ENCODE assay signal across 2 cellular contexts in the genomic region with DNA sequence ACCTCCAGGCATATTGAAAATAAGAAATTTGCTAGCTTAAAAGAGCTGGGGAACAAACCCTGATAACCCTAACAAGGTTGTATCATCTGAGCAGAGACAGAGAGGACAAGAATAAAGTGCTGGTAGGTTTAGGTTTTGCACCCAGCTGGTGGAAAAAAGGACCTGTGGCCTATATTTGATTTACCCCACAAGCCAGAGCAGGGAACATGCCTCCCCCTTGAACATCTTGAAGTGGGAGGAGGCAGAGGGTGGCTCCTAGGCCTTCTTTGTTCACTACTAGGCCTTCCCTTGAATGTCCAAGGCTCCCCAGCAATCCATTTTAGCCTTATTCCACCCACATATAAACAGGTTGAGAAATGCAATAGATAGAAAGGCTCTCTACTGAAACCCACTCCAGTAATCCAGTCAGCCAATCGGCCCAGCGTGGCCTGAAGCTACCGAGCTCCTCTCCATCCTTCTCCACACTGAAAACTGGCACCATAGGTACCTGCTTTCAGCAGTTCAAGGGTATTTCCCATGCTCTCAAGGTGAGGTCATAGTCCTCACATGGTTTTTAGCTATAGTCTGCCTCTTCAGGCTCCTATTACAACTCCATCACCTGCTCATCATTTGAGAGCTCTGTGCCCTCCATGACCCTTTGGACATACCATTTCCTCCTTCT.
TF ChIP-seq lines count a peak whose summit lies in the region.

No MANE protein-coding gene starts in this region.

TF ChIP-seq in GM12891, 5 proteins besides CTCF, POLR2A, EP300 and RAD21:
- peak; percentile 92 for TF ChIP-seq POLR2AphosphoS5 (IDR thresholded peaks at IDR 0.05; ENCODE audit: low read depth, low read length)
- 0 out of 2 replicates have a peak, but pooled peaks have one; percentile 2 for TF ChIP-seq POU2F2 (IDR thresholded peaks at IDR 0.05; ENCODE audit: low read depth, low read length)
- peak; percentile 46; the same call in 1 of the 2 replicates for TF ChIP-seq TAF1 (IDR thresholded peaks at IDR 0.05; ENCODE audit: low read depth, low read length)
- TF ChIP-seq PAX5 (IDR thresholded peaks at IDR 0.05; ENCODE audit: insufficient read depth, low read length, severe bottlenecking): no peak
- TF ChIP-seq SPI1 (IDR thresholded peaks at IDR 0.05; ENCODE audit: low read depth, low read length): no peak; the same call in 1 of the 2 replicates

TF ChIP-seq in K562, 482 proteins besides CTCF, POLR2A, EP300 and RAD21:
- TF ChIP-seq SIN3A (IDR thresholded peaks at IDR 0.05; ENCODE audit: borderline replicate concordance in 2 of 2, control insufficient read depth in 1 of 2, low read depth in 2 of 2, low read length in 2 of 2) (no peak), SREBF2 (CRISPR knock-in tag; IDR thresholded peaks at IDR 0.05) (no peak), MTA2 (IDR thresholded peaks at IDR 0.05; ENCODE audit: low read depth) (no peak)
